ENCODE assay signal across 1 cellular context in the genomic region with DNA sequence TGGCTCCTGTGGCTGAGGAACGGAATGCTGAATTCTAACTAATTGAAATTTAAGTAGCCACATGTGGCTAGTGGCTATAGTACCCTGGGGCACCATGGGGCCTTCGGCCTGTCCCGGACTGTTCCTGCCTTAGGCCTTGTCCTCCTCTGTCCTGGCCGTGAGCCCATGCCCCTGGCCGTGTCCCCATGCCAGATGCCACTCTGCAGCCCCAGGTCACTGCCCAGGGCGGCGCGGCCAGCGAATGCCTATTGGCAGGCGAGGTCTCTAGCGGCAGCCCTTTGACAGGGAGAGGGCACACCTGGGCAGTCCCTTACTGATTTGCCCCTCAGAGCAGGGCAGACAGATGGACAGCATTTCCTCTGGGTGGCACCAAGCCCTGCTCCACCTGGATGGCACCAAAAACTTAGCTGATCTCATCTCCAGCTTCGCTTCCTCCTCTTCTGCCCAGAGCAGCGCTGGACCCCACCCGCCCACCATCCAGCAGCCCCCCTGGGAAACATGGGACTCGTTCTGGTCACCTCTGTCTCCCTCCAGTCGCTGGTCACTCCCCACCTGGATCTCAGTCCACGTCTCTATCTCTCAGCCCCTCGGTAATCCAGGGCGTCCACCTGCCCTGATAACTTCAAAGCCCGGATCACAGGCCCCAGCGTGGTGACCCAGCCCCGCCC.
TF ChIP-seq lines count a peak whose summit lies in the region.

No MANE protein-coding gene starts in this region.

TF ChIP-seq in HCT116, 20 proteins besides CTCF, POLR2A, EP300 and RAD21 (continued from another document):
- TF ChIP-seq SIN3A (IDR thresholded peaks at IDR 0.05; ENCODE audit: low read depth) = no peak
